In genomic region chr15:88625943-88626741, GRCh38 we compare ENCODE assay signal across 14 cellular contexts. TPM values are rescaled to one million over a fixed set of nuclear protein-coding genes. Genes with fewer than 3 reads are reported as not detected.
A peak's percentile ranks its signal among the peaks of the same experiment; 100 is the strongest.
DNase-seq lines count a peak whose midpoint lies in the region; ATAC-seq and TF ChIP-seq lines count a peak whose summit lies in the region.
"Had no signal": no experiment of that assay in that cellular context is flagged by ENCODE, and none has a peak within 500 bp of the region (broad histone marks: within the 10 kb centered on the region; RNA-seq: fewer than 3 reads in every experiment).

No MANE protein-coding gene starts in this region.

- H3K9me2 ChIP-seq in HCT116 (ENCODE audit: insufficient read depth), result no peaks in the 10 kb centered on the region

- no peak overlapping the region for H2AFZ ChIP-seq in HCT116 (ENCODE audit: low read depth, low read length, poor library complexity, severe bottlenecking)

- intact Hi-C loops in CD4-positive, alpha-beta T cell (cut with DNase I, micrococcal nuclease), result loop anchor here (10.0 kb wide), 4 partner anchors 389 to 709 kb away; partner anchors contain the start of genes POLG (in 2 of the 2) and FANCI (in 1 of the 2)
- intact Hi-C loops in HCT116 (cut with micrococcal nuclease), result no loop called here

- no peak for TF ChIP-seq POLR2A in HCT116 (IDR thresholded peaks at IDR 0.05; ENCODE audit: borderline replicate concordance, extremely low read depth, insufficient read depth, insufficient read length)

- RAD21 ChIA-PET in HCT116 (lab: Charles Lee; ENCODE audit: low non-redundant PET in 1 of 2, low total read pairs in 2 of 2, uncharacterized antibody in 2 of 2, unreplicated experiment in 2 of 2), result no interaction called here

- H3K79me2 ChIP-seq in HCT116 (ENCODE audit: insufficient read depth, low read length), result peaks cover 100% of the 10 kb centered on the region

- peaks cover 25 to 55% of the 10 kb centered on the region in 2 experiments for H3K36me3 ChIP-seq in HCT116 (ENCODE audit: control insufficient read depth in 1 of 2, insufficient read depth in 2 of 2, low read length in 2 of 2)
- H3K36me3 ChIP-seq: breast epithelium had no signal

- H3K4me1 ChIP-seq in HCT116 (ENCODE audit: control insufficient read depth in 1 of 2, insufficient read depth in 2 of 2, low read length in 2 of 2), result peaks cover 11 to 55% of the 10 kb centered on the region in 2 experiments

- no peaks in the 10 kb centered on the region for H3K9me3 Mint-ChIP-seq in CD4-positive, alpha-beta T cell
- no peaks in the 10 kb centered on the region for H3K9me3 Mint-ChIP-seq in activated CD8-positive, alpha-beta T cell treated with anti-CD3 and anti-CD28 coated beads, Interleukin-2, amount 10 ng/mL, durations not matched to agents 7 days and 5 days (ENCODE audit: insufficient read depth)
- H3K9me3 Mint-ChIP-seq: endodermal cell had no signal

- POLR2A ChIA-PET in CD4-positive, alpha-beta T cell (lab: Charles Lee), result interaction anchor here (0.8 to 6.2 kb wide), 5 partner anchors 23 to 462 kb away, joined by 3 to 83 read pairs (median 9); partner anchors contain the start of gene ABHD2
- POLR2A ChIA-PET in HCT116 (lab: Charles Lee), result interaction anchor here (1.0 kb wide), 1 partner anchor 13 kb away, joined by 3 read pairs; the partner anchor contains the start of gene ISG20
- POLR2A ChIA-PET in activated CD8-positive, alpha-beta T cell treated with anti-CD3 and anti-CD28 coated beads, Interleukin-2, amount 10 ng/mL, durations not matched to agents 7 days and 5 days (lab: Charles Lee), result interaction anchor here (1.0 kb wide), 1 partner anchor 159 kb away, joined by 4 read pairs; the partner anchor contains the start of genes MRPL46 and MRPS11

- CTCF ChIA-PET in CD4-positive, alpha-beta T cell (lab: Charles Lee), result interaction anchor here (2.9 to 3.7 kb wide), 2 partner anchors 9 to 30 kb away, joined by 18 to 36 read pairs; no protein-coding TSS in a partner anchor
- CTCF ChIA-PET in HCT116 (lab: Charles Lee), result no interaction called here
- CTCF ChIA-PET in activated CD8-positive, alpha-beta T cell treated with anti-CD3 and anti-CD28 coated beads, Interleukin-2, amount 10 ng/mL, durations not matched to agents 7 days and 5 days (lab: Charles Lee), result interaction anchor here (0.6 to 3.3 kb wide), 5 partner anchors 19 to 581 kb away, joined by 3 to 35 read pairs (median 4); no protein-coding TSS in a partner anchor

- H3K9me3 ChIP-seq in CD4-positive, alpha-beta T cell (ENCODE audit: control insufficient read depth, low read length), result no peaks in the 10 kb centered on the region
- no peaks in the 10 kb centered on the region for H3K9me3 ChIP-seq in HCT116 (ENCODE audit: control insufficient read depth in 1 of 2, insufficient read depth in 1 of 2, low read depth in 1 of 2, low read length in 2 of 2)
- H3K9me3 ChIP-seq: breast epithelium had no signal

- peak overlapping the region; percentile 28 for H3K4me3 Mint-ChIP-seq in CD4-positive, alpha-beta T cell
- H3K4me3 Mint-ChIP-seq in activated CD8-positive, alpha-beta T cell treated with anti-CD3 and anti-CD28 coated beads, Interleukin-2, amount 10 ng/mL, durations not matched to agents 7 days and 5 days, result peak overlapping the region; percentile 15
- H3K4me3 Mint-ChIP-seq: endodermal cell had no signal

- no TSS peak for BruUV-seq in HCT116 (replicated peaks; lab: Mats Ljungman, UMichigan)

- H3K27ac Mint-ChIP-seq in CD4-positive, alpha-beta T cell, result peak overlapping the region; percentile 95
- H3K27ac Mint-ChIP-seq in activated CD8-positive, alpha-beta T cell treated with anti-CD3 and anti-CD28 coated beads, Interleukin-2, amount 10 ng/mL, durations not matched to agents 7 days and 5 days, result peak overlapping the region; percentile 87
- H3K27ac Mint-ChIP-seq: endodermal cell had no signal

- DNase-seq in CD4-positive, alpha-beta T cell, result no peak
- DNase-seq in HCT116 (ENCODE audit: low read depth, low spot score) (no peak), mesenteric fat pad (ENCODE audit: low spot score) (peak; percentile 83), NCI-H748 (lab: John Stamatoyannopoulos, UW; ENCODE audit: unreplicated experiment) (no peak), DMS 273 treated with DMSO at 0.1 percent for 48 hours (lab: John Stamatoyannopoulos, UW) (no peak), SKM-1 (lab: John Stamatoyannopoulos, UW; ENCODE audit: unreplicated experiment) (no peak)
- no peak for DNase-seq in activated CD8-positive, alpha-beta T cell treated with anti-CD3 and anti-CD28 coated beads, Interleukin-2, amount 10 ng/mL, durations not matched to agents 7 days and 5 days
- DNase-seq: C1 segment of cervical spinal cord, endodermal cell, HCEC 1CT, NCI-H1092 treated with DMSO at 0.1 percent for 48 hours, NCI-H510A had no signal

- peak overlapping the region; percentile 47 for H3K27ac ChIP-seq in CD4-positive, alpha-beta T cell (ENCODE audit: low read depth, low read length)
- H3K27ac ChIP-seq in HCT116 (ENCODE audit: low read depth, low read length), result no peak overlapping the region
- H3K27ac ChIP-seq: breast epithelium had no signal

- peaks cover 44% of the 10 kb centered on the region; the same call in 1 of the 2 replicates for H4K20me1 ChIP-seq in HCT116 (ENCODE audit: insufficient read depth)

- TF ChIP-seq CTCF in CD4-positive, alpha-beta T cell (IDR thresholded peaks at IDR 0.05), result no peak
- no peak for TF ChIP-seq CTCF in HCT116 (IDR thresholded peaks at IDR 0.05 in 2 of 3, conservative IDR thresholded peaks at IDR 0.05 in 1 of 3; ENCODE audit: borderline replicate concordance in 1 of 3, insufficient read depth in 1 of 3, low read depth in 2 of 3, low read length in 2 of 3)

- peaks cover 92% of the 10 kb centered on the region for H3K4me1 Mint-ChIP-seq in CD4-positive, alpha-beta T cell (ENCODE audit: low read depth)
- peaks cover 86% of the 10 kb centered on the region for H3K4me1 Mint-ChIP-seq in activated CD8-positive, alpha-beta T cell treated with anti-CD3 and anti-CD28 coated beads, Interleukin-2, amount 10 ng/mL, durations not matched to agents 7 days and 5 days (ENCODE audit: low read depth)

- TF ChIP-seq RAD21 in HCT116 (IDR thresholded peaks at IDR 0.05; ENCODE audit: low read depth), result no peak

- H3K4me3 ChIP-seq in HCT116 (replicated peaks in 1 of 2; ENCODE audit: low read depth in 1 of 2, low read length in 2 of 2), result no peak overlapping the region
- H3K4me3 ChIP-seq: breast epithelium had no signal

- H3K36me3 Mint-ChIP-seq in CD4-positive, alpha-beta T cell (ENCODE audit: low read depth), result peaks cover 62% of the 10 kb centered on the region
- H3K36me3 Mint-ChIP-seq in activated CD8-positive, alpha-beta T cell treated with anti-CD3 and anti-CD28 coated beads, Interleukin-2, amount 10 ng/mL, durations not matched to agents 7 days and 5 days (ENCODE audit: low read depth), result peaks cover 87% of the 10 kb centered on the region

- peak overlapping the region; percentile 1; the same call in 1 of the 2 replicates for H3K4me2 ChIP-seq in HCT116 (ENCODE audit: low read length)

- no peaks in the 10 kb centered on the region for H3K27me3 ChIP-seq in CD4-positive, alpha-beta T cell (ENCODE audit: control insufficient read depth, insufficient read depth, low read length)
- no peaks in the 10 kb centered on the region for H3K27me3 ChIP-seq in HCT116 (ENCODE audit: insufficient read depth, low read length)
- H3K27me3 ChIP-seq: breast epithelium had no signal

- ATAC-seq in CD4-positive, alpha-beta T cell (ENCODE audit: poor library complexity), result no peak
- ATAC-seq in HCT116, result no peak
- no peak for ATAC-seq in activated CD8-positive, alpha-beta T cell treated with anti-CD3 and anti-CD28 coated beads, Interleukin-2, amount 10 ng/mL, durations not matched to agents 7 days and 5 days
- no peak for ATAC-seq in GM19467 (IDR thresholded peaks at IDR 0.05; ENCODE audit: unreplicated experiment)

- H3K9ac ChIP-seq in HCT116 (ENCODE audit: low read length), result no peak overlapping the region

- no peaks in the 10 kb centered on the region for H3K27me3 Mint-ChIP-seq in CD4-positive, alpha-beta T cell
- H3K27me3 Mint-ChIP-seq in activated CD8-positive, alpha-beta T cell treated with anti-CD3 and anti-CD28 coated beads, Interleukin-2, amount 10 ng/mL, durations not matched to agents 7 days and 5 days (ENCODE audit: low read depth), result no peaks in the 10 kb centered on the region

TF ChIP-seq in HCT116, 20 proteins besides CTCF, POLR2A, EP300 and RAD21 (continues in another document):
- no peak for TF ChIP-seq SP1 (IDR thresholded peaks at IDR 0.05; ENCODE audit: low read depth)
- no peak for TF ChIP-seq ATF3 (IDR thresholded peaks at IDR 0.05)
- TF ChIP-seq EZH2 (IDR thresholded peaks at IDR 0.05), result no peak
- TF ChIP-seq JUND (IDR thresholded peaks at IDR 0.05), result no peak
- TF ChIP-seq TCF7L2 (IDR thresholded peaks at IDR 0.05; ENCODE audit: borderline replicate concordance, extremely low read depth, insufficient read depth, insufficient read length), result no peak
- TF ChIP-seq ZBTB33 (IDR thresholded peaks at IDR 0.05; ENCODE audit: extremely low read depth, insufficient replicate concordance, low read length), result no peak
- no peak for TF ChIP-seq ZFX (IDR thresholded peaks at IDR 0.05)

RNA-seq across cellular contexts. Expression of gene AEN, which starts 5.0 kb away (rescaled TPM):
- total RNA-seq in CD4-positive, alpha-beta T cell, result 10 to 100 TPM; 40.7 to 43.7 TPM
- total RNA-seq in HCT116 (2021; ENCODE audit: unreplicated experiment), result 36.2 TPM
- 24.9 and 27.7 TPM in 2 replicates for polyA plus RNA-seq in HCT116 (2012)
- 10 to 100 TPM; 52.6 to 53.2 TPM for total RNA-seq in activated CD8-positive, alpha-beta T cell treated with anti-CD3 and anti-CD28 coated beads, Interleukin-2, amount 10 ng/mL, durations not matched to agents 7 days and 5 days
- total RNA-seq in mesenteric fat pad, result 23.3 TPM

RNA-seq across cellular contexts. Expression of gene ISG20, which starts 12.7 kb away (rescaled TPM):
- 100 to 1,000 TPM; 152 to 157 TPM for total RNA-seq in CD4-positive, alpha-beta T cell
- total RNA-seq in HCT116 (2021; ENCODE audit: unreplicated experiment), result 11.0 TPM
- 18.3 and 23.5 TPM in 2 replicates for polyA plus RNA-seq in HCT116 (2012)
- total RNA-seq in activated CD8-positive, alpha-beta T cell treated with anti-CD3 and anti-CD28 coated beads, Interleukin-2, amount 10 ng/mL, durations not matched to agents 7 days and 5 days, result 100 to 1,000 TPM; 141 to 151 TPM
- 16.2 TPM for total RNA-seq in mesenteric fat pad
